ENCODE assay signal across 26 cellular contexts in the genomic region with DNA sequence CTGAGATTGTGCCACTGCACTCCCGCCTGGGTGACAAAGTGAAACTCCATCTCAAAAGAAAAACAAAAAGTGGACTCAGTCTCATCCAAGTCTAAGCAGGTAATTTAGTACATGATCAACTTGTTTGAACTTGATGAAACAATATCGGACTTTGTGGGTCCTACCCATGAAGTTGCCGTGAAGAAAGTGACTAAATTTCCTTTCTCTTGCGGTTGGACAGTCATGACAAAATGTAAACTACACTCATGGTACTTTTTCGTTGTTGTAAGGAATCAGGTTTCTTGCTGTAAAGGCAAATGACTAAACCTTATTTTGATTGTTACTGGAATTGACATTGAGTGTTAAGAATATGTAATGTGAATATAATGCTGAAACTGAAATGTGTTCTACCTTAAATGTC.
"Had no signal": no experiment of that assay in that cellular context is flagged by ENCODE, and none has a peak within 500 bp of the region (broad histone marks: within the 10 kb centered on the region; RNA-seq: fewer than 3 reads in every experiment).

No MANE protein-coding gene starts in this region.

- H3K4me3 ChIP-seq: ascending aorta, body of pancreas, cardiac muscle cell, MG63 had no signal

- H3K27me3 ChIP-seq: ascending aorta, body of pancreas, cardiac muscle cell, MG63 had no signal

- H3K4me1 ChIP-seq: ascending aorta, body of pancreas had no signal

- DNase-seq: activated CD4-positive, alpha-beta T cell treated with anti-CD3 and anti-CD28 coated beads for 48 hours; activated CD4-positive, alpha-beta T cell treated with anti-CD3 and anti-CD28 coated beads, Interleukin-2, amount 50 U/mL, for 4 hours; activated CD4-positive, CD25-positive, alpha-beta regulatory T cell treated with anti-CD3 and anti-CD28 coated beads, Interleukin-2, amount 50 U/mL, for 72 hours; activated CD8-positive, alpha-beta memory T cell treated with anti-CD3 and anti-CD28 coated beads, Interleukin-2, amount 10 ng/mL, durations not matched to agents 7 days and 5 days; activated effector memory CD4-positive, alpha-beta T cell treated with anti-CD3 and anti-CD28 coated beads, Interleukin-2, amount 50 U/mL, for 16 hours; activated naive CD4-positive, alpha-beta T cell treated with Interleukin-2 at 50 U/mL for 16 hours; activated naive CD8-positive, alpha-beta T cell treated with anti-CD3 and anti-CD28 coated beads, Interleukin-2, amount 50 U/mL, for 24 hours; activated T-cell treated with anti-CD3 and anti-CD28 coated beads, Interleukin-2, amount 50 U/mL, for 4 hours; amniotic stem cell; body of pancreas; KG1; MG63; MV-4-11; NCI-H1092 treated with DMSO at 0.1 percent for 48 hours; NCI-H1436; NCI-H1694 treated with DMSO at 0.1 percent for 48 hours; NCI-H2029 treated with DMSO at 0.1 percent for 48 hours; NCI-H510A treated with DMSO at 0.1 percent for 48 hours; NCI-H69; SIG-M5; T-helper 17 cell; T-helper 9 cell had no signal

- H3K36me3 ChIP-seq: ascending aorta, cardiac muscle cell, MG63 had no signal

- H3K27ac ChIP-seq: ascending aorta, body of pancreas, cardiac muscle cell had no signal

- ATAC-seq: activated CD8-positive, alpha-beta memory T cell treated with anti-CD3 and anti-CD28 coated beads, Interleukin-2, amount 10 ng/mL, durations not matched to agents 7 days and 5 days; activated naive CD4-positive, alpha-beta T cell treated with anti-CD3 and anti-CD28 coated beads, Interleukin-2, amount 50 U/mL, for 72 hours; activated naive CD8-positive, alpha-beta T cell treated with anti-CD3 and anti-CD28 coated beads, Interleukin-2, amount 50 U/mL, for 24 hours; activated T-cell treated with anti-CD3 and anti-CD28 coated beads, Interleukin-2, amount 50 U/mL, for 4 hours; body of pancreas; T-helper 17 cell; WTC11 had no signal

- H3K9me3 ChIP-seq: ascending aorta, body of pancreas, MG63 had no signal
